8 cellular contexts compared by ENCODE assay signal in the genomic region with DNA sequence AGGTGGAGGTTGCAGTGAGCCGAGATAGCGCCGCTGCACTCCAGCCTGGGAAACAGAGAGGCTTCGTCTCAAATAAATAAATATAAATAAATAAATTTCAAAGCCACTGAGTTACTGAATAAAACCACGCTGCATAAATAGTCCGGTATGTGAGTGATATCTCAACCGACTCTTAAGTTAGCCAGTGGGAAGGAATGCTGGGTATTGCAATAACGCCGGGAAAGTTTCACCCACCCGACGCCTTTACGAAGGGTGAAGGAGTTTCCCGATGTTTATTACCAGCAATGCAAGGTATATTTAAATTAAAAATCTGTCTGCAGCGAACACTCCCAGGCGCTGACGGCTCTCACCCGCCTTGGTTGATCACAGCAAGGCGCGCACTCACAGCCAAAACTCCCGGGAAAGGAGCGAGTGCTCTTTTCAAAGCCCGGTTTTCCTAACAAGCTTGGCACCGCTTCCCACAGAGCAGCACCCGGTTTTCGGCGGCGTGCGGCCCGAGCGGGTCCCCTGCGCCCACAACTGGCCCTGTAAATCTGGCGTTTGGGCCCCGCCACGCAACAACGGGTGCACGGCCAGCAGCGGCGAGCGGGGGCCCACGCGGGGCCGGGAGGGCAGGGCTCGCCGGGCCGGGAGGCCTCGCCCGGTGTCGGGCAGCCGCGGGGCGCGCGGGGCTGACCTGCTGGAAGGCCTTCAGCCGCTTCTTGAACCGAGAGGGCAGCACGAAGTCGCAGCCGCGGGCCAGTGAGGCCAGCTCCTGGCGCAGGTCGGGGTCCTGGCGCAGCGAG. TPM values are rescaled to one million over a fixed set of nuclear protein-coding genes. Genes with fewer than 3 reads are reported as not detected.
A peak's percentile ranks its signal among the peaks of the same experiment; 100 is the strongest.
DNase-seq lines count a peak whose midpoint lies in the region; ATAC-seq and TF ChIP-seq lines count a peak whose summit lies in the region.
"Had no signal": no experiment of that assay in that cellular context is flagged by ENCODE, and none has a peak within 500 bp of the region (broad histone marks: within the 10 kb centered on the region; RNA-seq: fewer than 3 reads in every experiment).

No MANE protein-coding gene starts in this region.

- no peak overlapping the region for H2BK12ac ChIP-seq in H9 (ENCODE audit: insufficient read length, low read depth, low read length)

- POLR2A ChIA-PET in activated naive CD8-positive, alpha-beta T cell treated with anti-CD3 and anti-CD28 coated beads, Interleukin-2, amount 10 ng/mL, durations not matched to agents 7 days and 5 days (lab: Charles Lee), result no interaction called here

- no peak overlapping the region for H4K8ac ChIP-seq in H9 (replicated peaks; ENCODE audit: insufficient read length, low read depth, low read length)

- H3K27ac ChIP-seq in H9 (ENCODE audit: insufficient read length, low read depth, low read length) (no peak overlapping the region), iPS DF 6.9 (ENCODE audit: low read length) (no peak overlapping the region), smooth muscle cell (ENCODE audit: low read depth) (no peak overlapping the region)

- H3K9ac ChIP-seq in H9 (ENCODE audit: extremely low read depth, insufficient read length, low read length), result peak overlapping the region; percentile 59
- H3K9ac ChIP-seq in smooth muscle cell (ENCODE audit: low read depth), result no peak overlapping the region

- H2AFZ ChIP-seq in H9 (ENCODE audit: low read length) (no peak overlapping the region), smooth muscle cell (ENCODE audit: low read depth) (no peak overlapping the region)

- H3K4me3 Mint-ChIP-seq in H9, result peak overlapping the region; percentile 66 to 80
- H3K4me3 Mint-ChIP-seq in activated naive CD8-positive, alpha-beta T cell treated with anti-CD3 and anti-CD28 coated beads, Interleukin-2, amount 10 ng/mL, durations not matched to agents 7 days and 5 days, result peak overlapping the region; percentile 42

- TF ChIP-seq CTCF in H9 (conservative IDR thresholded peaks at IDR 0.05) (no peak), smooth muscle cell (IDR thresholded peaks at IDR 0.05; ENCODE audit: borderline replicate concordance, insufficient read depth, poor library complexity, severe bottlenecking) (no peak)

- H3K4me3 ChIP-seq in iPS DF 6.9 (ENCODE audit: low read length) (peak overlapping the region; percentile 76), smooth muscle cell (peak overlapping the region; percentile 62)
- H3K4me3 ChIP-seq: lung had no signal

- H3K27ac Mint-ChIP-seq in H9, result no peak overlapping the region
- H3K27ac Mint-ChIP-seq in activated naive CD8-positive, alpha-beta T cell treated with anti-CD3 and anti-CD28 coated beads, Interleukin-2, amount 10 ng/mL, durations not matched to agents 7 days and 5 days, result no peak overlapping the region

- H3K27me3 ChIP-seq in H9 (ENCODE audit: insufficient read depth, low read length) (peaks cover 8% of the 10 kb centered on the region; the same call in 1 of the 2 replicates), iPS DF 6.9 (ENCODE audit: control insufficient read depth, insufficient read depth, low read length) (no peaks in the 10 kb centered on the region), smooth muscle cell (ENCODE audit: low read depth) (peaks cover 21% of the 10 kb centered on the region)

- no peak overlapping the region for H2BK15ac ChIP-seq in H9 (ENCODE audit: low read depth, low read length)

- no peak overlapping the region for H3K23ac ChIP-seq in H9 (ENCODE audit: insufficient read length, low read depth, low read length)

- H3K9me3 ChIP-seq in H9 (ENCODE audit: control insufficient read depth, low read depth, low read length), result no peaks in the 10 kb centered on the region
- H3K9me3 ChIP-seq in iPS DF 6.9 (ENCODE audit: control insufficient read depth, insufficient read depth, low read length), result no peaks in the 10 kb centered on the region
- no peaks in the 10 kb centered on the region for H3K9me3 ChIP-seq in smooth muscle cell (replicated peaks; ENCODE audit: low read depth)

- H3K36me3 ChIP-seq in iPS DF 6.9 (ENCODE audit: control insufficient read depth, insufficient read depth, low read length) (no peaks in the 10 kb centered on the region), smooth muscle cell (ENCODE audit: low read depth) (no peaks in the 10 kb centered on the region)

- H3K79me2 ChIP-seq in H9 (ENCODE audit: insufficient read depth, low read length), result peaks cover 7% of the 10 kb centered on the region; the same call in 1 of the 2 replicates
- H3K79me2 ChIP-seq in smooth muscle cell (ENCODE audit: low read depth), result peaks cover 3% of the 10 kb centered on the region

- no peak overlapping the region for H2BK5ac ChIP-seq in H9 (ENCODE audit: insufficient read length, low read length)

- no peak for ATAC-seq in activated naive CD8-positive, alpha-beta T cell treated with anti-CD3 and anti-CD28 coated beads, Interleukin-2, amount 10 ng/mL, durations not matched to agents 7 days and 5 days (ENCODE audit: low read depth)

- no peak overlapping the region; the same call in 1 of the 2 replicates for H3K14ac ChIP-seq in H9 (ENCODE audit: insufficient read depth, low read length)

- no CpG with 5 or more reads among the region's 63 CpGs for WGBS in H9 (ENCODE audit: extremely low coverage, insufficient read length, low lambda C conversion rate)
- WGBS in iPS DF 6.9 (ENCODE audit: insufficient coverage, insufficient read length), result no CpG with 5 or more reads among the region's 63 CpGs
- WGBS in smooth muscle cell (ENCODE audit: low lambda C conversion rate), result 9% methylated on average over 62 of the region's 63 CpGs

- no peak overlapping the region for H2AK5ac ChIP-seq in H9 (ENCODE audit: insufficient read length, low read length)

- H3F3A ChIP-seq in smooth muscle cell (ENCODE audit: low read depth), result no peaks in the 10 kb centered on the region

- no peak overlapping the region for H4K91ac ChIP-seq in H9 (ENCODE audit: insufficient read length, low read depth, low read length)

- DNase-seq in H9 (no peak), iPS DF 6.9 (ENCODE audit: low read depth, low spot score) (no peak), smooth muscle cell (lab: John Stamatoyannopoulos, UW; ENCODE audit: unreplicated experiment) (no peak), amniotic stem cell (lab: John Stamatoyannopoulos, UW) (no peak)
- no peak for DNase-seq in activated naive CD8-positive, alpha-beta T cell treated with anti-CD3 and anti-CD28 coated beads, Interleukin-2, amount 10 ng/mL, durations not matched to agents 7 days and 5 days
- no peak for DNase-seq in activated CD4-positive, CD25-positive, alpha-beta regulatory T cell treated with anti-CD3 and anti-CD28 coated beads, Interleukin-2, amount 50 U/mL, for 72 hours
- no peak for DNase-seq in stimulated activated CD4-positive, alpha-beta T cell treated with anti-CD3 and anti-CD28 coated beads, Interleukin-1b, Interleukin-23, amount 100 ng/mL, for 48 hours

- no peak overlapping the region for H2BK120ac ChIP-seq in H9 (ENCODE audit: low read depth, low read length, poor library complexity, severe bottlenecking)

- no peak overlapping the region for H4K5ac ChIP-seq in H9 (ENCODE audit: insufficient read length, low read depth, low read length)

- no peak overlapping the region for H3K56ac ChIP-seq in H9 (ENCODE audit: insufficient read length, low read depth, low read length)

- peaks cover 43% of the 10 kb centered on the region for H3K27me3 Mint-ChIP-seq in H9 (ENCODE audit: low read depth)
- peaks cover 44% of the 10 kb centered on the region for H3K27me3 Mint-ChIP-seq in activated naive CD8-positive, alpha-beta T cell treated with anti-CD3 and anti-CD28 coated beads, Interleukin-2, amount 10 ng/mL, durations not matched to agents 7 days and 5 days

- no peaks in the 10 kb centered on the region for H3K79me1 ChIP-seq in H9 (ENCODE audit: insufficient read depth, low read depth, low read length, poor library complexity, severe bottlenecking)

- H3K4me1 ChIP-seq in H9 (ENCODE audit: insufficient read depth, low read length) (peaks cover 3% of the 10 kb centered on the region; the same call in 1 of the 2 replicates), iPS DF 6.9 (ENCODE audit: control insufficient read depth, insufficient read depth, low read length) (peaks cover 10% of the 10 kb centered on the region), smooth muscle cell (ENCODE audit: low read depth) (peaks cover 22% of the 10 kb centered on the region)

- H3K4me2 ChIP-seq in H9 (ENCODE audit: insufficient read depth, insufficient read length, low read length), result peak overlapping the region; percentile 37
- peak overlapping the region; percentile 97 for H3K4me2 ChIP-seq in smooth muscle cell

- H3K18ac ChIP-seq in H9 (ENCODE audit: insufficient read length, low read depth, low read length), result no peak overlapping the region

- H3K23me2 ChIP-seq in H9 (ENCODE audit: insufficient read length, low read depth, low read length, poor library complexity, severe bottlenecking), result peaks cover 14% of the 10 kb centered on the region

- H3K4ac ChIP-seq in H9 (ENCODE audit: low read depth, low read length), result no peak overlapping the region

- no peak overlapping the region for H2BK20ac ChIP-seq in H9 (ENCODE audit: low read depth, low read length, poor library complexity, severe bottlenecking)

- H4K20me1 ChIP-seq in H9 (ENCODE audit: control insufficient read depth, insufficient read depth, insufficient read length), result no peaks in the 10 kb centered on the region
- peaks cover 65% of the 10 kb centered on the region for H4K20me1 ChIP-seq in smooth muscle cell (ENCODE audit: low read depth)

- peaks cover 0 to 8% (median 0%) of the 10 kb centered on the region in 3 experiments; a peak in 2 of 7 replicates for H3K36me3 Mint-ChIP-seq in H9 (ENCODE audit: insufficient read depth in 1 of 3, low read depth in 3 of 3)
- H3K36me3 Mint-ChIP-seq in activated naive CD8-positive, alpha-beta T cell treated with anti-CD3 and anti-CD28 coated beads, Interleukin-2, amount 10 ng/mL, durations not matched to agents 7 days and 5 days, result peaks cover 2% of the 10 kb centered on the region

- H3T11ph ChIP-seq in H9 (ENCODE audit: low read length), result no peak overlapping the region

- H3K9me3 Mint-ChIP-seq in H9, result no peaks in the 10 kb centered on the region
- H3K9me3 Mint-ChIP-seq in activated naive CD8-positive, alpha-beta T cell treated with anti-CD3 and anti-CD28 coated beads, Interleukin-2, amount 10 ng/mL, durations not matched to agents 7 days and 5 days, result no peaks in the 10 kb centered on the region

- H3K4me1 Mint-ChIP-seq in H9, result peaks cover 29 to 37% of the 10 kb centered on the region in 2 experiments
- peaks cover 13% of the 10 kb centered on the region for H3K4me1 Mint-ChIP-seq in activated naive CD8-positive, alpha-beta T cell treated with anti-CD3 and anti-CD28 coated beads, Interleukin-2, amount 10 ng/mL, durations not matched to agents 7 days and 5 days

RNA-seq across cellular contexts. Expression of a gene that starts 13.7 kb away (rescaled TPM):
- total RNA-seq in H9 (2021) (63.3 and 72.1 TPM in 2 replicates), smooth muscle cell (15.2 TPM in 2 replicates)
- 10 to 100 TPM; 40.3 to 40.7 TPM for total RNA-seq in activated naive CD8-positive, alpha-beta T cell treated with anti-CD3 and anti-CD28 coated beads, Interleukin-2, amount 10 ng/mL, durations not matched to agents 7 days and 5 days
- polyA plus RNA-seq in smooth muscle cell, result 25.1 and 39.5 TPM in 2 replicates

RNA-seq across cellular contexts. Expression of a gene that starts 54.5 kb away (rescaled TPM):
- total RNA-seq in H9 (2021) (64.0 and 64.5 TPM in 2 replicates), smooth muscle cell (25.3 TPM in 2 replicates)
- total RNA-seq in activated naive CD8-positive, alpha-beta T cell treated with anti-CD3 and anti-CD28 coated beads, Interleukin-2, amount 10 ng/mL, durations not matched to agents 7 days and 5 days, result 10 to 100 TPM; 63.1 to 64.5 TPM
- 45.7 and 59.5 TPM in 2 replicates for polyA plus RNA-seq in smooth muscle cell
